Comparison of ENCODE assay signal across 1 cellular context in the genomic region with DNA sequence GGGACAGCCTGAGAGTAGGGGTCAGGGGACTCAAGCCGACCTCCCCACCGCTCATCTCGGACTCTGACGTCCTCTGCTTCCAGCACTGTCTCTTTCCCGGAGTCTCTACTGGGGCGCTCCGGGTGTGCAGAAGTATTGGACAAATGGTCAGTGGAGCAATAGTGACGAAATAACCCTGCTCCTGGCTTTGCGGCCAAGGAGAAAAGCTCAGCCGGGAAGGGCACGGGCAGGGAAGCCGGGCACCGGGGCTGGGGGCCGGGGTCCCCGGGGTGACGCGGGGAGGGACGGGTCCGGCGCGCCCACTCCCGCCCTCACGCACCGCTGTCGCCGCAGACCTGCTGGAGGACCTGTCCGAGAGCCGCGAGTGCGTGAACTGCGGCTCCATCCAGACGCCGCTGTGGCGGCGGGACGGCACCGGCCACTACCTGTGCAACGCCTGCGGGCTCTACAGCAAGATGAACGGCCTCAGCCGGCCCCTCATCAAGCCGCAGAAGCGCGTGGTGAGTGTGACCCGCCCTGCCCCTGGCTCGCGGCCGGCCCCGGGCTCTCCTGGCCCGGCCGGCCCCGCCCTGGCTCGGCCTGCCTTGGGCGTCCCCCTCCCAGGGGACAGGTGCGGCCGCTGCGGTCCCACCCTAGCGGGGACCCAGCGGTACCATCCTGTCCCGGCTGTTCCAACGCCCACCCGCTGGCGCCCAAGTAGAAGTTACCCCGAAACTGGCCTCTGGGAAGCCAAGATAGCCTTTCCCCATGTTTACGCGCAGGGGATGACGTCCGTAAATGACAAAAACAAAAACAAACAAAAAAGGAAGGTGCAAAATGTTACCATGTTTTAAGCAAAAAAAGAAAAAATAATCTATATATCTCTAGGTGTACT.
TF ChIP-seq lines count a peak whose summit lies in the region.

No MANE protein-coding gene starts in this region.

TF ChIP-seq in IMR-90, 13 proteins besides CTCF, POLR2A, EP300 and RAD21:
- TF ChIP-seq RCOR1 (IDR thresholded peaks at IDR 0.05; ENCODE audit: insufficient replicate concordance, low read length), result no peak
- TF ChIP-seq, protein P1, sequence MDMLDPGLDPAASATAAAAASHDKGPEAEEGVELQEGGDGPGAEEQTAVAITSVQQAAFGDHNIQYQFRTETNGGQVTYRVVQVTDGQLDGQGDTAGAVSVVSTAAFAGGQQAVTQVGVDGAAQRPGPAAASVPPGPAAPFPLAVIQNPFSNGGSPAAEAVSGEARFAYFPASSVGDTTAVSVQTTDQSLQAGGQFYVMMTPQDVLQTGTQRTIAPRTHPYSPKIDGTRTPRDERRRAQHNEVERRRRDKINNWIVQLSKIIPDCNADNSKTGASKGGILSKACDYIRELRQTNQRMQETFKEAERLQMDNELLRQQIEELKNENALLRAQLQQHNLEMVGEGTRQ (IDR thresholded peaks at IDR 0.05; ENCODE audit: low read depth, low read length), result no peak
